Comparison of ENCODE assay signal across 8 cellular contexts in genomic region chr2:38601463-38602135, GRCh38. TPM values are rescaled to one million over a fixed set of nuclear protein-coding genes. Genes with fewer than 3 reads are reported as not detected.
DNase-seq lines count a peak whose midpoint lies in the region; ATAC-seq and TF ChIP-seq lines count a peak whose summit lies in the region.

No MANE protein-coding gene starts in this region.

- H3K4ac ChIP-seq in H9 (ENCODE audit: low read depth, low read length) = peak overlapping the region; percentile 91

- CTCF ChIA-PET in CD4-positive, alpha-beta T cell (lab: Charles Lee) = interaction anchor here (0.9 to 6.2 kb wide), 11 partner anchors 8 to 149 kb away, joined by 3 to 48 read pairs (median 5); partner anchors contain the start of gene SRSF7

- peak overlapping the region; percentile 95 for H3K4me3 Mint-ChIP-seq in CD4-positive, alpha-beta T cell
- peak overlapping the region; percentile 86 to 94 for H3K4me3 Mint-ChIP-seq in H9

- H3K36me3 ChIP-seq in WERI-Rb-1 = peaks cover 10% of the 10 kb centered on the region

- peaks cover 59% of the 10 kb centered on the region for H3K4me1 Mint-ChIP-seq in CD4-positive, alpha-beta T cell (ENCODE audit: low read depth)
- H3K4me1 Mint-ChIP-seq in H9 = peaks cover 52 to 53% of the 10 kb centered on the region in 2 experiments

- H3K27ac Mint-ChIP-seq in CD4-positive, alpha-beta T cell = peak overlapping the region; percentile 76
- peak overlapping the region; percentile 94 to 97 (median 95) for H3K27ac Mint-ChIP-seq in H9

- no peak overlapping the region for H3K23ac ChIP-seq in H9 (ENCODE audit: insufficient read length, low read depth, low read length)

- peak overlapping the region; percentile 94; the same call in 1 of the 2 replicates for H3K14ac ChIP-seq in H9 (ENCODE audit: insufficient read depth, low read length)

- no peak overlapping the region for H2AFZ ChIP-seq in H9 (ENCODE audit: low read length)

- H4K5ac ChIP-seq in H9 (ENCODE audit: insufficient read length, low read depth, low read length) = no peak overlapping the region

- no peak overlapping the region for H2BK120ac ChIP-seq in H9 (ENCODE audit: low read depth, low read length, poor library complexity, severe bottlenecking)

- TF ChIP-seq CTCF in CD4-positive, alpha-beta T cell (IDR thresholded peaks at IDR 0.05) = no peak
- TF ChIP-seq CTCF in H9 (conservative IDR thresholded peaks at IDR 0.05) (no peak), WERI-Rb-1 (IDR thresholded peaks at IDR 0.05; ENCODE audit: low read depth, low read length) (no peak), foreskin keratinocyte (conservative IDR thresholded peaks at IDR 0.05) (no peak)

- DNase-seq in CD4-positive, alpha-beta T cell = no peak
- DNase-seq in H9 (no peak), WERI-Rb-1 (no peak), foreskin keratinocyte (peak in 1 of 2 donors; percentile 26), renal cortical epithelial cell (ENCODE audit: low read depth) (peak; percentile 75)
- no peak for DNase-seq in NK-92 treated with Interleukin-12 subunit alpha and Interleukin-12 subunit beta, amount 100 ng/mL, for 24 hours (lab: John Stamatoyannopoulos, UW)

- no peaks in the 10 kb centered on the region for H4K20me1 ChIP-seq in H9 (ENCODE audit: control insufficient read depth, insufficient read depth, insufficient read length)

- H3K18ac ChIP-seq in H9 (ENCODE audit: insufficient read length, low read depth, low read length) = peak overlapping the region; percentile 30

- no peak overlapping the region for H2AK5ac ChIP-seq in H9 (ENCODE audit: insufficient read length, low read length)

- WGBS in H9 (ENCODE audit: extremely low coverage, insufficient read length, low lambda C conversion rate) = no CpG with 5 or more reads among the region's 25 CpGs

- H3K27me3 ChIP-seq in CD4-positive, alpha-beta T cell (ENCODE audit: control insufficient read depth, insufficient read depth, low read length) = no peaks in the 10 kb centered on the region
- H3K27me3 ChIP-seq in H9 (ENCODE audit: insufficient read depth, low read length) (no peaks in the 10 kb centered on the region), WERI-Rb-1 (ENCODE audit: insufficient read depth, low read depth, severe bottlenecking) (no peaks in the 10 kb centered on the region), foreskin keratinocyte (no peaks in the 10 kb centered on the region)

- H3K56ac ChIP-seq in H9 (ENCODE audit: insufficient read length, low read depth, low read length) = no peak overlapping the region

- H3K79me2 ChIP-seq in H9 (ENCODE audit: insufficient read depth, low read length) = peaks cover 39% of the 10 kb centered on the region; the same call in 1 of the 2 replicates

- peak overlapping the region; percentile 77 for H3K4me2 ChIP-seq in H9 (ENCODE audit: insufficient read depth, insufficient read length, low read length)

- intact Hi-C loops in CD4-positive, alpha-beta T cell (cut with DNase I, micrococcal nuclease) = loop anchor here (2.0 to 5.0 kb wide), 5 partner anchors 21 to 141 kb away; partner anchors contain the start of gene GALM (in 2 of the 2)

- H3K27ac ChIP-seq in CD4-positive, alpha-beta T cell (ENCODE audit: low read depth, low read length) = peak overlapping the region; percentile 66
- H3K27ac ChIP-seq in H9 (ENCODE audit: insufficient read length, low read depth, low read length) (peak overlapping the region; percentile 2), WERI-Rb-1 (peak overlapping the region; percentile 95), foreskin keratinocyte (peak overlapping the region; percentile 46)

- no peaks in the 10 kb centered on the region for H3K9me3 ChIP-seq in CD4-positive, alpha-beta T cell (ENCODE audit: control insufficient read depth, low read length)
- H3K9me3 ChIP-seq in H9 (ENCODE audit: control insufficient read depth, low read depth, low read length) (no peaks in the 10 kb centered on the region), WERI-Rb-1 (ENCODE audit: severe bottlenecking) (no peaks in the 10 kb centered on the region)

- H3K4me1 ChIP-seq in H9 (ENCODE audit: insufficient read depth, low read length) (peaks cover 6% of the 10 kb centered on the region), foreskin keratinocyte (peaks cover 16% of the 10 kb centered on the region)

- POLR2A ChIA-PET in CD4-positive, alpha-beta T cell (lab: Charles Lee) = interaction anchor here (0.6 to 9.9 kb wide), 20 partner anchors 11 to 174 kb away, joined by 3 to 136 read pairs (median 4); partner anchors contain the start of genes GALM and SRSF7

- peak overlapping the region; percentile 98 for H3K4me3 ChIP-seq in WERI-Rb-1 (ENCODE audit: low read depth, low read length)

- ATAC-seq in CD4-positive, alpha-beta T cell (ENCODE audit: poor library complexity) = no peak
- ATAC-seq in foreskin keratinocyte = no peak
- no peak for ATAC-seq in HG02870 (IDR thresholded peaks at IDR 0.05; ENCODE audit: unreplicated experiment)
- ATAC-seq in HG03469 (IDR thresholded peaks at IDR 0.05; ENCODE audit: unreplicated experiment) = no peak

- no peak overlapping the region for H3T11ph ChIP-seq in H9 (ENCODE audit: low read length)

- H4K8ac ChIP-seq in H9 (replicated peaks; ENCODE audit: insufficient read length, low read depth, low read length) = no peak overlapping the region

- no peaks in the 10 kb centered on the region for H3K27me3 Mint-ChIP-seq in CD4-positive, alpha-beta T cell
- no peaks in the 10 kb centered on the region for H3K27me3 Mint-ChIP-seq in H9 (ENCODE audit: low read depth)

- peak overlapping the region; percentile 90 for H3K9ac ChIP-seq in H9 (ENCODE audit: extremely low read depth, insufficient read length, low read length)

- H2BK12ac ChIP-seq in H9 (ENCODE audit: insufficient read length, low read depth, low read length) = no peak overlapping the region

- no peak overlapping the region for H4K91ac ChIP-seq in H9 (ENCODE audit: insufficient read length, low read depth, low read length)

- H3K23me2 ChIP-seq in H9 (ENCODE audit: insufficient read length, low read depth, low read length, poor library complexity, severe bottlenecking) = peaks cover 11% of the 10 kb centered on the region

- no peak overlapping the region for H2BK15ac ChIP-seq in H9 (ENCODE audit: low read depth, low read length)

- H3K36me3 Mint-ChIP-seq in CD4-positive, alpha-beta T cell (ENCODE audit: low read depth) = peaks cover 9% of the 10 kb centered on the region
- H3K36me3 Mint-ChIP-seq in H9 (ENCODE audit: insufficient read depth in 1 of 3, low read depth in 3 of 3) = 0 out of 7 replicates have a peak, but pooled peaks cover 0 to 5% (median 0%) of the 10 kb centered on the region in 3 experiments

- H3K79me1 ChIP-seq in H9 (ENCODE audit: insufficient read depth, low read depth, low read length, poor library complexity, severe bottlenecking) = peaks cover 1% of the 10 kb centered on the region

- no peak overlapping the region for H2BK20ac ChIP-seq in H9 (ENCODE audit: low read depth, low read length, poor library complexity, severe bottlenecking)

- no peak overlapping the region for H2BK5ac ChIP-seq in H9 (ENCODE audit: insufficient read length, low read length)

- H3K9me3 Mint-ChIP-seq in CD4-positive, alpha-beta T cell = no peaks in the 10 kb centered on the region
- no peaks in the 10 kb centered on the region for H3K9me3 Mint-ChIP-seq in H9

RNA-seq across cellular contexts. Expression of gene HNRNPLL, which starts 1.1 kb away (rescaled TPM):
- 10 to 100 TPM; 44.9 to 46.5 TPM for total RNA-seq in CD4-positive, alpha-beta T cell
- total RNA-seq in H9 (2021) (50.7 and 52.3 TPM in 2 replicates), foreskin keratinocyte (35.6 and 37.1 TPM in 2 replicates), renal cortical epithelial cell (18.9 and 28.0 TPM in 2 replicates)
- polyA plus RNA-seq in foreskin keratinocyte = 19.6 and 23.0 TPM in 2 replicates

Comparison
In these comparisons a context has a peak if more than half of its experiments do, and no peak if none do; other contexts are left out.
1. H3K27ac ChIP-seq: peak in every context shown above with its lines; median percentile 95 in WERI-Rb-1; 66 in CD4-positive, alpha-beta T cell; 46 in foreskin keratinocyte; 2 in H9.